ENCODE assay signal across 25 cellular contexts in genomic region chrX:98448524-98448923, GRCh38.
"Had no signal": no experiment of that assay in that cellular context is flagged by ENCODE, and none has a peak within 500 bp of the region (broad histone marks: within the 10 kb centered on the region; RNA-seq: fewer than 3 reads in every experiment).

No MANE protein-coding gene starts in this region.

- H3K36me3 ChIP-seq: esophagus muscularis mucosa, gastrocnemius medialis, heart right ventricle, left ventricle myocardium inferior, lower lobe of right lung, neural progenitor cell, prostate gland, spleen, tibial artery, upper lobe of left lung, uterus had no signal

- H3K79me2 ChIP-seq: parathyroid adenoma had no signal

- DNase-seq: effector memory CD4-positive, alpha-beta T cell; gastrocnemius medialis; heart right ventricle; hypothalamus; kidney; left cardiac atrium; left ventricle myocardium inferior; lower lobe of right lung; midbrain; occipital lobe; spleen; stimulated activated CD4-positive, alpha-beta T cell treated with anti-CD3 and anti-CD28 coated beads, Interleukin-15, amount 100 ng/mL, for 24 hours; stimulated activated CD4-positive, alpha-beta T cell treated with anti-CD3 and anti-CD28 coated beads, Interleukin-1b, Interleukin-23, amount 100 ng/mL, for 48 hours; stimulated activated CD4-positive, alpha-beta T cell treated with anti-CD3 and anti-CD28 coated beads, Interleukin-4, amount 100 ng/mL, for 24 hours; tibial artery; upper lobe of left lung; uterus had no signal

- H3K9me3 ChIP-seq: esophagus muscularis mucosa, gastrocnemius medialis, lower lobe of right lung, prostate gland, spleen, upper lobe of left lung, uterus had no signal

- H3K4me3 ChIP-seq: esophagus muscularis mucosa, gastrocnemius medialis, heart right ventricle, left ventricle myocardium inferior, lower lobe of right lung, neural progenitor cell, prostate gland, spleen, tibial artery, upper lobe of left lung, uterus had no signal

- H3K4me1 ChIP-seq: esophagus muscularis mucosa, gastrocnemius medialis, heart right ventricle, left ventricle myocardium inferior, lower lobe of right lung, neural progenitor cell, parathyroid adenoma, prostate gland, spleen, tibial artery, upper lobe of left lung, uterus had no signal

- H2AFZ ChIP-seq: neural progenitor cell, parathyroid adenoma had no signal

- ATAC-seq: gastrocnemius medialis; heart right ventricle; left cardiac atrium; lower lobe of right lung; natural killer cell treated with Interleukin-12 subunit alpha and Interleukin-12 subunit beta and Interleukin-15 and Interleukin-18, amount 100 ng/mL, for 72 hours; sciatic nerve; stimulated activated memory B cell treated with anti-CD40 and anti-IgM and Interleukin-4, amounts not matched to agents 10 μg/mL and 1 μg/mL and 100 μg/mL, for 72 hours had no signal

- H3K27me3 ChIP-seq: esophagus muscularis mucosa, gastrocnemius medialis, heart right ventricle, neural progenitor cell, spleen, tibial artery, upper lobe of left lung, uterus had no signal

- H3K4me2 ChIP-seq: neural progenitor cell had no signal

- H3K27ac ChIP-seq: epithelial cell of prostate, esophagus muscularis mucosa, gastrocnemius medialis, heart right ventricle, left ventricle myocardium inferior, lower lobe of right lung, neural progenitor cell, parathyroid adenoma, prostate gland, spleen, tibial artery, upper lobe of left lung, uterus had no signal

- H3K9ac ChIP-seq: neural progenitor cell, parathyroid adenoma had no signal
